11 cellular contexts compared by ENCODE assay signal in genomic region chr5:173689171-173689676, GRCh38.
DNase-seq lines count a peak whose midpoint lies in the region; ATAC-seq, FAIRE-seq and TF ChIP-seq lines count a peak whose summit lies in the region.
"Had no signal": no experiment of that assay in that cellular context is flagged by ENCODE, and none has a peak within 500 bp of the region (broad histone marks: within the 10 kb centered on the region; RNA-seq: fewer than 3 reads in every experiment).

No MANE protein-coding gene starts in this region.

- H3F3A ChIP-seq in smooth muscle cell (ENCODE audit: low read depth), result no peaks in the 10 kb centered on the region

- POLR2A ChIA-PET in HepG2 (lab: Yijun Ruan, JAX), result interaction anchor here (0.8 to 1.7 kb wide), 14 partner anchors 11 to 210 kb away, joined by 3 to 8 read pairs (median 5); no protein-coding TSS in a partner anchor

- H3K9ac ChIP-seq in HUES48 (ENCODE audit: low read depth, low read length) (no peak overlapping the region), HepG2 (ENCODE audit: insufficient read depth, low read depth, low read length) (peak overlapping the region; percentile 78), smooth muscle cell (ENCODE audit: low read depth) (no peak overlapping the region)

- CTCF ChIA-PET in HepG2 (lab: Yijun Ruan, JAX; ENCODE audit: low intra/inter-chr PET ratio, low total read pairs), result no interaction called here

- peak; percentile 27 for DNase-seq in cerebellar cortex (ENCODE audit: low spot score)
- DNase-seq in HepG2 (ENCODE audit: low spot score), result peak; percentile 90
- no peak for DNase-seq in smooth muscle cell (lab: John Stamatoyannopoulos, UW; ENCODE audit: unreplicated experiment)
- no peak for DNase-seq in amniotic stem cell (lab: John Stamatoyannopoulos, UW)
- DNase-seq in GM13977 (ENCODE audit: low spot score), result no peak
- no peak for DNase-seq in stimulated activated naive CD4-positive, alpha-beta T cell treated with Interleukin-2 at 50 U/mL for 16 hours (lab: John Stamatoyannopoulos, UW)
- DNase-seq: NCI-H2227 treated with DMSO at 0.1 percent for 48 hours had no signal

- H3K9me3 ChIP-seq in HUES48 (ENCODE audit: control insufficient read depth, insufficient read depth, low read length) (no peaks in the 10 kb centered on the region; the same call in 1 of the 2 replicates), HepG2 (ENCODE audit: low read length) (peaks cover 6% of the 10 kb centered on the region), smooth muscle cell (replicated peaks; ENCODE audit: low read depth) (no peaks in the 10 kb centered on the region)

- no TSS peak for BruUV-seq in HepG2 (replicated peaks; lab: Mats Ljungman, UMichigan)

- no peak for TF ChIP-seq RAD21 in HepG2 (CRISPR knock-in tag; IDR thresholded peaks at IDR 0.05)

- WGBS in HepG2 (ENCODE audit: low lambda C conversion rate), result 0% methylated on average over 6 of the region's 6 CpGs
- 65% methylated on average over 6 of the region's 6 CpGs for WGBS in smooth muscle cell (ENCODE audit: low lambda C conversion rate)

- no peaks in the 10 kb centered on the region for H4K20me1 ChIP-seq in HepG2 (ENCODE audit: insufficient read depth, low read length)
- H4K20me1 ChIP-seq in smooth muscle cell (ENCODE audit: low read depth), result no peaks in the 10 kb centered on the region

- intact Hi-C loops in HepG2 (cut with micrococcal nuclease; ENCODE audit: unreplicated experiment), result loop anchor here (1.0 to 10.0 kb wide), 2 partner anchors 136 to 284 kb away; no protein-coding TSS in a partner anchor

- peak in 1 of 2 experiments; percentile 39; a peak in 1 of 4 replicates for TF ChIP-seq EP300 in HepG2 (IDR thresholded peaks at IDR 0.05; ENCODE audit: low read depth in 2 of 2, low read length in 2 of 2)
- TF ChIP-seq EP300 in HepG2 (CRISPR knock-in tag; IDR thresholded peaks at IDR 0.05; ENCODE audit: borderline replicate concordance), result no peak

- ATAC-seq in HepG2, result peak; percentile 90
- no peak for ATAC-seq in GM19452 (IDR thresholded peaks at IDR 0.05; ENCODE audit: unreplicated experiment)

- H3K79me2 ChIP-seq in HepG2 (ENCODE audit: insufficient read depth, low read length) (no peaks in the 10 kb centered on the region), smooth muscle cell (ENCODE audit: low read depth) (no peaks in the 10 kb centered on the region)

- TF ChIP-seq POLR2A in HepG2 (IDR thresholded peaks at IDR 0.05; ENCODE audit: insufficient read depth in 1 of 2, low read depth in 2 of 2, low read length in 2 of 2), result peak; percentile 25 to 64; a peak in 2 of 4 replicates

- in situ Hi-C loops in HepG2 (cut with HindIII; ENCODE audit: extremely low pct_ligation_motif_present, low pct_unique_long_range_greater_than_20kb) (no loop called here), GM13977 (cut with MboI; ENCODE audit: low pct_unique_long_range_greater_than_20kb, low sequenced_read_pairs, unreplicated experiment) (no loop called here)

- H3K36me3 ChIP-seq in HUES48 (ENCODE audit: control insufficient read depth, insufficient read depth, low read length), result no peaks in the 10 kb centered on the region
- no peaks in the 10 kb centered on the region for H3K36me3 ChIP-seq in HepG2 (replicated peaks in 1 of 2; ENCODE audit: control insufficient read depth in 1 of 2, insufficient read depth in 2 of 2, low read length in 2 of 2)
- no peaks in the 10 kb centered on the region for H3K36me3 ChIP-seq in smooth muscle cell (ENCODE audit: low read depth)
- H3K36me3 ChIP-seq: cardiac muscle cell had no signal

- H3K27ac ChIP-seq in HUES48 (ENCODE audit: low read depth, low read length) (peak overlapping the region; percentile 4), HepG2 (ENCODE audit: extremely low read length, insufficient read depth, low read length) (peak overlapping the region; percentile 68), smooth muscle cell (ENCODE audit: low read depth) (peak overlapping the region; percentile 19)
- H3K27ac ChIP-seq: cardiac muscle cell had no signal

- H3K27me3 ChIP-seq in HUES48 (ENCODE audit: control insufficient read depth, insufficient read depth, low read length) (no peaks in the 10 kb centered on the region), HepG2 (ENCODE audit: control insufficient read depth in 1 of 2, insufficient read depth in 2 of 2, low read length in 2 of 2) (no peaks in the 10 kb centered on the region; a peak in 1 of 5 replicates), smooth muscle cell (ENCODE audit: low read depth) (no peaks in the 10 kb centered on the region)
- H3K27me3 ChIP-seq: cardiac muscle cell had no signal

- H3K4me2 ChIP-seq in HepG2 (ENCODE audit: low read depth, low read length) (peak overlapping the region; percentile 86), smooth muscle cell (no peak overlapping the region)

- peaks cover 14% of the 10 kb centered on the region for H3K4me1 ChIP-seq in HUES48 (ENCODE audit: control insufficient read depth, insufficient read depth, low read length)
- peaks cover 62% of the 10 kb centered on the region for H3K4me1 ChIP-seq in HepG2 (ENCODE audit: insufficient read depth, low read length)
- no peaks in the 10 kb centered on the region for H3K4me1 ChIP-seq in smooth muscle cell (ENCODE audit: low read depth)

- FAIRE-seq in HepG2 (lab: Jason Lieb, UNC), result peak; percentile 57
- FAIRE-seq: HTR-8/SVneo had no signal

- TF ChIP-seq CTCF in HepG2 (CRISPR knock-in tag; IDR thresholded peaks at IDR 0.05) (no peak), smooth muscle cell (IDR thresholded peaks at IDR 0.05; ENCODE audit: borderline replicate concordance, insufficient read depth, poor library complexity, severe bottlenecking) (no peak), GM13977 (IDR thresholded peaks at IDR 0.05; ENCODE audit: extremely low read depth, insufficient read depth, missing control alignments) (no peak)

- H3K4me3 ChIP-seq in HUES48 (ENCODE audit: low read depth, low read length) (no peak overlapping the region), HepG2 (replicated peaks in 1 of 3; ENCODE audit: insufficient read depth in 1 of 3, low read depth in 2 of 3, low read length in 3 of 3) (peak overlapping the region; percentile 59 to 74 (median 72)), smooth muscle cell (no peak overlapping the region)
- H3K4me3 ChIP-seq: cardiac muscle cell had no signal

- no peak overlapping the region for H2AFZ ChIP-seq in HepG2 (ENCODE audit: low read length)
- peak overlapping the region; percentile 94 for H2AFZ ChIP-seq in smooth muscle cell (ENCODE audit: low read depth)

TF ChIP-seq in HepG2, 621 proteins besides CTCF, POLR2A, EP300 and RAD21 (continues in another document):
- TF ChIP-seq ZNF414 (CRISPR knock-in tag; IDR thresholded peaks at IDR 0.05), result no peak
- TF ChIP-seq U2AF2 (IDR thresholded peaks at IDR 0.05; ENCODE audit: low read depth, low read length), result no peak
- TF ChIP-seq YEATS4 (CRISPR knock-in tag; IDR thresholded peaks at IDR 0.05; ENCODE audit: borderline replicate concordance), result no peak
- 0 out of 2 replicates have a peak, but pooled peaks have one; percentile 22 for TF ChIP-seq ZMYM3 (CRISPR knock-in tag; IDR thresholded peaks at IDR 0.05)
- no peak for TF ChIP-seq LCORL (IDR thresholded peaks at IDR 0.05)
- TF ChIP-seq LCORL (CRISPR knock-in tag; IDR thresholded peaks at IDR 0.05), result peak; percentile 42; the same call in 1 of the 2 replicates
- no peak for TF ChIP-seq ZNF569 (CRISPR knock-in tag; IDR thresholded peaks at IDR 0.05; ENCODE audit: borderline replicate concordance)
- no peak for TF ChIP-seq SNAPC5 (CRISPR knock-in tag; IDR thresholded peaks at IDR 0.05; ENCODE audit: borderline replicate concordance)
- TF ChIP-seq DPF2 (CRISPR knock-in tag; IDR thresholded peaks at IDR 0.05; ENCODE audit: borderline replicate concordance, low read depth), result no peak
- no peak for TF ChIP-seq MATR3 (CRISPR knock-in tag; IDR thresholded peaks at IDR 0.05)
- TF ChIP-seq, protein P1, sequence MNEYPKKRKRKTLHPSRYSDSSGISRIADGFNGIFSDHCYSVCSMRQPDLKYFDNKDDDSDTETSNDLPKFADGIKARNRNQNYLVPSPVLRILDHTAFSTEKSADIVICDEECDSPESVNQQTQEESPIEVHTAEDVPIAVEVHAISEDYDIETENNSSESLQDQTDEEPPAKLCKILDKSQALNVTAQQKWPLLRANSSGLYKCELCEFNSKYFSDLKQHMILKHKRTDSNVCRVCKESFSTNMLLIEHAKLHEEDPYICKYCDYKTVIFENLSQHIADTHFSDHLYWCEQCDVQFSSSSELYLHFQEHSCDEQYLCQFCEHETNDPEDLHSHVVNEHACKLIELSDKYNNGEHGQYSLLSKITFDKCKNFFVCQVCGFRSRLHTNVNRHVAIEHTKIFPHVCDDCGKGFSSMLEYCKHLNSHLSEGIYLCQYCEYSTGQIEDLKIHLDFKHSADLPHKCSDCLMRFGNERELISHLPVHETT (CRISPR knock-in tag; conservative IDR thresholded peaks at IDR 0.05), result no peak
- no peak for TF ChIP-seq ZNF850 (CRISPR knock-in tag; conservative IDR thresholded peaks at IDR 0.05)
- no peak for TF ChIP-seq TRIM24 (CRISPR knock-in tag; IDR thresholded peaks at IDR 0.05)
- no peak for TF ChIP-seq ESRRA (CRISPR knock-in tag; IDR thresholded peaks at IDR 0.05; ENCODE audit: low read depth)
- no peak for TF ChIP-seq MAZ (IDR thresholded peaks at IDR 0.05; ENCODE audit: borderline replicate concordance, low read depth, low read length)
- peak; percentile 44; the same call in 1 of the 2 replicates for TF ChIP-seq MAZ (CRISPR knock-in tag; IDR thresholded peaks at IDR 0.05; ENCODE audit: low read depth)
- TF ChIP-seq ZNF367 (CRISPR knock-in tag; IDR thresholded peaks at IDR 0.05; ENCODE audit: borderline replicate concordance), result no peak
- TF ChIP-seq RFX3 (CRISPR knock-in tag; IDR thresholded peaks at IDR 0.05), result no peak
- TF ChIP-seq ZNF296 (CRISPR knock-in tag; conservative IDR thresholded peaks at IDR 0.05), result no peak
- 0 out of 2 replicates have a peak, but pooled peaks have one; percentile 14 for TF ChIP-seq MIER2 (CRISPR knock-in tag; IDR thresholded peaks at IDR 0.05)
- TF ChIP-seq BHLHE40 (IDR thresholded peaks at IDR 0.05; ENCODE audit: low read length), result no peak
- no peak for TF ChIP-seq U2AF1 (optimal IDR thresholded peaks at IDR 0.05; ENCODE audit: low read depth, low read length)
- no peak for TF ChIP-seq ETV5 (CRISPR knock-in tag; IDR thresholded peaks at IDR 0.05; ENCODE audit: borderline replicate concordance)
- no peak for TF ChIP-seq ZNF615 (CRISPR knock-in tag; IDR thresholded peaks at IDR 0.05; ENCODE audit: borderline replicate concordance)
- no peak for TF ChIP-seq STAT5B (CRISPR knock-in tag; IDR thresholded peaks at IDR 0.05)

Comparison
In these comparisons a context has a peak if more than half of its experiments do, and no peak if none do; other contexts are left out.
1. H3K27ac ChIP-seq: peak in every context shown above with its lines; median percentile 68 in HepG2; 19 in smooth muscle cell; 4 in HUES48.
2. H3K4me3 ChIP-seq: peak in HepG2 (3 of 3); none in HUES48 (single experiment) and smooth muscle cell (single experiment).
3. DNase-seq: peak in cerebellar cortex (single experiment) and HepG2 (single experiment); none in smooth muscle cell (single experiment), amniotic stem cell (single experiment), GM13977 (single experiment) and stimulated activated naive CD4-positive, alpha-beta T cell treated with Interleukin-2 at 50 U/mL for 16 hours (single experiment).